8 cellular contexts compared by ENCODE assay signal in the genomic region with DNA sequence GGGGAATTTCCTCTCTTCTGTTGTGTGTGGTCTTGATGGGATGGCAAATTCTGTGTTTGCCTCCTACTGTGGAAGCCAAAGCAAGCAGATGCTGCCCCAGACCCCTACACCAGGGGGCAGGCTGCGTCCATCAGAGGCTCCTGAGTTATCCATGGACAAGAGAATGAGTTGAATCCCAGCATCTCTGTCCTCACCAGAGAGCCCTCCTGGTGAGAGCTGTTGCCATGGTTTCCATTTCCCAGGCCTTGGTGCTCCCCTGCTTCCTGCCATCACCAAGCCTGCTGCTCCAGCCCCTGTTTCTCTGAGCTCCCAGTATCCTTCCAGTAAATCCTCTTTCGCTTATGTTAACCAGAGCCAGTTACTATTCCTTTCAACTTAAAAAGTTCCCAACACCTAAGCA. TPM values are rescaled to one million over a fixed set of nuclear protein-coding genes. Genes with fewer than 3 reads are reported as not detected.
DNase-seq lines count a peak whose midpoint lies in the region; ATAC-seq and TF ChIP-seq lines count a peak whose summit lies in the region.

No MANE protein-coding gene starts in this region.

- H3K4me1 ChIP-seq in upper lobe of left lung, result peaks cover 0 to 12% (median 4%) of the 10 kb centered on the region in 4 donors

- DNase-seq in DMS 273 treated with DMSO at 0.1 percent for 48 hours (lab: John Stamatoyannopoulos, UW), result peak; percentile 62
- DNase-seq in NCI-H69 (lab: John Stamatoyannopoulos, UW), result peak; percentile 90
- DNase-seq in T47D (ENCODE audit: low read depth in 1 of 2, low spot score in 1 of 2), result peak; percentile 11 to 50
- DNase-seq in kidney tubule cell (ENCODE audit: low spot score), result peak; percentile 80
- peak in 1 of 2 donors; percentile 40 for DNase-seq in upper lobe of left lung
- no peak for DNase-seq in KG1 (lab: John Stamatoyannopoulos, UW)

- no peak overlapping the region for H3K27ac ChIP-seq in upper lobe of left lung

- H3K27me3 ChIP-seq in upper lobe of left lung, result no peaks in the 10 kb centered on the region

- ATAC-seq in HG03097 (IDR thresholded peaks at IDR 0.05; ENCODE audit: low FRiP score, unreplicated experiment) (peak; percentile 55), upper lobe of left lung (ENCODE audit: low FRiP score in 2 of 2) (peak; percentile 59 to 74), HG03108 (IDR thresholded peaks at IDR 0.05; ENCODE audit: unreplicated experiment) (no peak)

- TF ChIP-seq CTCF in upper lobe of left lung (IDR thresholded peaks at IDR 0.05), result peak; percentile 45 to 70 (median 54)

- no peaks in the 10 kb centered on the region for H3K36me3 ChIP-seq in upper lobe of left lung

- no peak for TF ChIP-seq POLR2A in upper lobe of left lung (IDR thresholded peaks at IDR 0.05)

- no peak overlapping the region for H3K4me3 ChIP-seq in upper lobe of left lung

- TF ChIP-seq EP300 in upper lobe of left lung (IDR thresholded peaks at IDR 0.05), result no peak

- H3K9me3 ChIP-seq in upper lobe of left lung, result no peaks in the 10 kb centered on the region

- WGBS in upper lobe of left lung, 2 donors, result 36 to 59% methylated on average over 2 of the region's 2 CpGs

- in situ Hi-C loops in T47D (cut with HindIII; ENCODE audit: low pct_unique_long_range_greater_than_20kb, low sequenced_read_pairs), result no loop called here

RNA-seq across cellular contexts. Expression of gene GNG12, which starts 20.4 kb away (rescaled TPM):
- 10 to 100 TPM; 14.3 to 54.6 (median 45.1) TPM for total RNA-seq in upper lobe of left lung
